In genomic region chr1:22051607-22052114, GRCh38 we compare ENCODE assay signal across 1 cellular context.
TF ChIP-seq lines count a peak whose summit lies in the region.

No MANE protein-coding gene starts in this region.

TF ChIP-seq in K562, 482 proteins besides CTCF, POLR2A, EP300 and RAD21 (continued from another document and continues in another):
- TF ChIP-seq FOXK2 (conservative IDR thresholded peaks at IDR 0.05 in 1 of 2, IDR thresholded peaks at IDR 0.05 in 1 of 2; ENCODE audit: low read depth in 2 of 2) (0 out of 4 replicates have a peak, but pooled peaks of 1 of the 2 experiments have one; percentile 12), TAF15 (IDR thresholded peaks at IDR 0.05; ENCODE audit: low read depth, low read length) (no peak), BRD9 (IDR thresholded peaks at IDR 0.05; ENCODE audit: low read depth, partially characterized antibody) (peak; percentile 26), KAT7 (CRISPR knock-in tag; IDR thresholded peaks at IDR 0.05; ENCODE audit: borderline replicate concordance) (peak; percentile 67; the same call in 1 of the 2 replicates), MGA (IDR thresholded peaks at IDR 0.05) (peak; percentile 56), ZNF431 (CRISPR knock-in tag; IDR thresholded peaks at IDR 0.05) (0 out of 2 replicates have a peak, but pooled peaks have one; percentile 48), L3MBTL2 (IDR thresholded peaks at IDR 0.05) (0 out of 2 replicates have a peak, but pooled peaks have one; percentile 39), GATA2 (CRISPR knock-in tag; IDR thresholded peaks at IDR 0.05) (0 out of 2 replicates have a peak, but pooled peaks have one; percentile 40), CBFB (CRISPR knock-in tag; IDR thresholded peaks at IDR 0.05) (peak; percentile 82; the same call in 1 of the 2 replicates), EP400 (IDR thresholded peaks at IDR 0.05) (peak; percentile 12; the same call in 1 of the 2 replicates), FOXP1 (CRISPR knock-in tag; IDR thresholded peaks at IDR 0.05) (peak; percentile 21; the same call in 1 of the 2 replicates), SRSF7 (optimal IDR thresholded peaks at IDR 0.05; ENCODE audit: low read depth, low read length) (no peak), MAX (CRISPR knock-in tag; IDR thresholded peaks at IDR 0.05) (0 out of 2 replicates have a peak, but pooled peaks have one; percentile 24), RERE (CRISPR knock-in tag; IDR thresholded peaks at IDR 0.05; ENCODE audit: borderline replicate concordance) (no peak), MCM5 (IDR thresholded peaks at IDR 0.05; ENCODE audit: low read depth) (no peak), ZNF592 (IDR thresholded peaks at IDR 0.05) (peak; percentile 28; the same call in 1 of the 2 replicates)
- TF ChIP-seq, protein P1, sequence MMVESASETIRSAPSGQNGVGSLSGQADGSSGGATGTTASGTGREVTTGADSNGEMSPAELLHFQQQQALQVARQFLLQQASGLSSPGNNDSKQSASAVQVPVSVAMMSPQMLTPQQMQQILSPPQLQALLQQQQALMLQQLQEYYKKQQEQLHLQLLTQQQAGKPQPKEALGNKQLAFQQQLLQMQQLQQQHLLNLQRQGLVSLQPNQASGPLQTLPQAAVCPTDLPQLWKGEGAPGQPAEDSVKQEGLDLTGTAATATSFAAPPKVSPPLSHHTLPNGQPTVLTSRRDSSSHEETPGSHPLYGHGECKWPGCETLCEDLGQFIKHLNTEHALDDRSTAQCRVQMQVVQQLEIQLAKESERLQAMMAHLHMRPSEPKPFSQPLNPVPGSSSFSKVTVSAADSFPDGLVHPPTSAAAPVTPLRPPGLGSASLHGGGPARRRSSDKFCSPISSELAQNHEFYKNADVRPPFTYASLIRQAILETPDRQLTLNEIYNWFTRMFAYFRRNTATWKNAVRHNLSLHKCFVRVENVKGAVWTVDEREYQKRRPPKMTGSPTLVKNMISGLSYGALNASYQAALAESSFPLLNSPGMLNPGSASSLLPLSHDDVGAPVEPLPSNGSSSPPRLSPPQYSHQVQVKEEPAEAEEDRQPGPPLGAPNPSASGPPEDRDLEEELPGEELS (CRISPR knock-in tag; IDR thresholded peaks at IDR 0.05; ENCODE audit: borderline replicate concordance) = peak; percentile 19; the same call in 1 of the 2 replicates
- TF ChIP-seq, protein P2, sequence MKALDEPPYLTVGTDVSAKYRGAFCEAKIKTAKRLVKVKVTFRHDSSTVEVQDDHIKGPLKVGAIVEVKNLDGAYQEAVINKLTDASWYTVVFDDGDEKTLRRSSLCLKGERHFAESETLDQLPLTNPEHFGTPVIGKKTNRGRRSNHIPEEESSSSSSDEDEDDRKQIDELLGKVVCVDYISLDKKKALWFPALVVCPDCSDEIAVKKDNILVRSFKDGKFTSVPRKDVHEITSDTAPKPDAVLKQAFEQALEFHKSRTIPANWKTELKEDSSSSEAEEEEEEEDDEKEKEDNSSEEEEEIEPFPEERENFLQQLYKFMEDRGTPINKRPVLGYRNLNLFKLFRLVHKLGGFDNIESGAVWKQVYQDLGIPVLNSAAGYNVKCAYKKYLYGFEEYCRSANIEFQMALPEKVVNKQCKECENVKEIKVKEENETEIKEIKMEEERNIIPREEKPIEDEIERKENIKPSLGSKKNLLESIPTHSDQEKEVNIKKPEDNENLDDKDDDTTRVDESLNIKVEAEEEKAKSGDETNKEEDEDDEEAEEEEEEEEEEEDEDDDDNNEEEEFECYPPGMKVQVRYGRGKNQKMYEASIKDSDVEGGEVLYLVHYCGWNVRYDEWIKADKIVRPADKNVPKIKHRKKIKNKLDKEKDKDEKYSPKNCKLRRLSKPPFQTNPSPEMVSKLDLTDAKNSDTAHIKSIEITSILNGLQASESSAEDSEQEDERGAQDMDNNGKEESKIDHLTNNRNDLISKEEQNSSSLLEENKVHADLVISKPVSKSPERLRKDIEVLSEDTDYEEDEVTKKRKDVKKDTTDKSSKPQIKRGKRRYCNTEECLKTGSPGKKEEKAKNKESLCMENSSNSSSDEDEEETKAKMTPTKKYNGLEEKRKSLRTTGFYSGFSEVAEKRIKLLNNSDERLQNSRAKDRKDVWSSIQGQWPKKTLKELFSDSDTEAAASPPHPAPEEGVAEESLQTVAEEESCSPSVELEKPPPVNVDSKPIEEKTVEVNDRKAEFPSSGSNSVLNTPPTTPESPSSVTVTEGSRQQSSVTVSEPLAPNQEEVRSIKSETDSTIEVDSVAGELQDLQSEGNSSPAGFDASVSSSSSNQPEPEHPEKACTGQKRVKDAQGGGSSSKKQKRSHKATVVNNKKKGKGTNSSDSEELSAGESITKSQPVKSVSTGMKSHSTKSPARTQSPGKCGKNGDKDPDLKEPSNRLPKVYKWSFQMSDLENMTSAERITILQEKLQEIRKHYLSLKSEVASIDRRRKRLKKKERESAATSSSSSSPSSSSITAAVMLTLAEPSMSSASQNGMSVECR (CRISPR knock-in tag; IDR thresholded peaks at IDR 0.05) = 0 out of 2 replicates have a peak, but pooled peaks have one; percentile 49
